Comparison of ENCODE assay signal across 8 cellular contexts in the genomic region with DNA sequence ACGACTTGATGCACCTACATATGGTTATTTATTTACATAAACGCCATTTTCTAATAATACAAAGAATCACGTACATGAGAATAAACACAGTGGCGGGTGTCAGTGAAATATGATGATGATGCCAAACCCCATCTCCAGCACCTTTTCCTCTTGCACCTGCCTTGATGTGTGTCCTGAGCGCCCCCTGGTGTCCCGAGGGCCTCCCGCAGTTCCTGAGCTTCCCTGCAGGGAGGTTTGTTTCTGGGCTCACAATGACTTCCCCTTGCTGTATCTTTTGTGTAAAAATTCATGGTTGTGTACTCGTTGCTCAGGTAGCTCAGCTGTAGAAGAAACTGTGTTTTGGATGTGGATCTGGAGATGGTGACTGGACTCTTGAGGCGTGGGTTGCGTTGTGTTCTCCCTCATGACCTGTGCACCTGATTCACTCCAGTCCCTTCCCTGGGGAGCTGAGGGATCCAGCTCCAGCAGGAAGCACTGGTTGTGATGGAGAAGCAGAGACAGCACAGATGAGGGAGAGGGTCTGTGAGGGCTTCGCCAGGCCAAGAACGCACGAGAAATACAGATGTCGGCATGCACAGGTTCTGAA.
DNase-seq lines count a peak whose midpoint lies in the region; ATAC-seq and TF ChIP-seq lines count a peak whose summit lies in the region.

No MANE protein-coding gene starts in this region.

- H3K4me3 ChIP-seq in right cardiac atrium (ENCODE audit: low read length) (no peak overlapping the region), RWPE2 (ENCODE audit: severe bottlenecking) (no peak overlapping the region)

- intact Hi-C loops in Right ventricle myocardium superior (cut with DNase I) (no loop called here), right cardiac atrium (cut with DNase I) (no loop called here)

- no peaks in the 10 kb centered on the region for H3K9me3 ChIP-seq in right cardiac atrium (ENCODE audit: control insufficient read depth, low read length)
- no peaks in the 10 kb centered on the region for H3K9me3 ChIP-seq in RWPE2 (ENCODE audit: severe bottlenecking)

- H3K27ac ChIP-seq in right cardiac atrium (ENCODE audit: low read length) (no peak overlapping the region), RWPE2 (ENCODE audit: poor library complexity, severe bottlenecking) (no peak overlapping the region), caudate nucleus (ENCODE audit: low read depth, low read length) (no peak overlapping the region)

- no peak for ATAC-seq in Right ventricle myocardium superior (ENCODE audit: poor library complexity)
- no peak for ATAC-seq in right cardiac atrium
- ATAC-seq in RWPE2 (ENCODE audit: low read depth), result no peak
- ATAC-seq in GM21390 (IDR thresholded peaks at IDR 0.05; ENCODE audit: unreplicated experiment), result no peak

- peak; percentile 63 for TF ChIP-seq CTCF in RWPE2 (IDR thresholded peaks at IDR 0.05; ENCODE audit: poor library complexity, severe bottlenecking)

- H3K4me1 ChIP-seq in right cardiac atrium (ENCODE audit: control insufficient read depth, insufficient read depth, low read length), result no peaks in the 10 kb centered on the region
- H3K4me1 ChIP-seq in RWPE2 (ENCODE audit: insufficient read depth, poor library complexity, severe bottlenecking), result no peaks in the 10 kb centered on the region

- H3K27me3 ChIP-seq in right cardiac atrium (ENCODE audit: control insufficient read depth, insufficient read depth) (no peaks in the 10 kb centered on the region), RWPE2 (ENCODE audit: insufficient read depth, poor library complexity, severe bottlenecking) (peaks cover 4% of the 10 kb centered on the region)

- DNase-seq in Right ventricle myocardium superior (peak; percentile 48), right cardiac atrium (no peak), RWPE2 (ENCODE audit: low spot score) (no peak), caudate nucleus (lab: John Stamatoyannopoulos, UW) (no peak), 8988T (no peak)
- peak; percentile 43 for DNase-seq in activated gamma-delta T cell treated with anti-CD3 and anti-CD28 coated beads, Interleukin-2, amount 50 U/mL, for 16 hours (ENCODE audit: low read depth)
- DNase-seq in stimulated activated CD4-positive, alpha-beta T cell treated with anti-CD3 and anti-CD28 coated beads, Interleukin-12 subunit alpha, Interleukin-12 subunit beta, amount 100 ng/mL, for 4 hours, result peak; percentile 64

- 50% methylated on average over 14 of the region's 14 CpGs for WGBS in right cardiac atrium

- no peaks in the 10 kb centered on the region for H3K36me3 ChIP-seq in RWPE2 (ENCODE audit: low read depth)

Comparison
In these comparisons a context has a peak if more than half of its experiments do, and no peak if none do; other contexts are left out.
1. DNase-seq: peak in Right ventricle myocardium superior (single experiment), activated gamma-delta T cell treated with anti-CD3 and anti-CD28 coated beads, Interleukin-2, amount 50 U/mL, for 16 hours (single experiment) and stimulated activated CD4-positive, alpha-beta T cell treated with anti-CD3 and anti-CD28 coated beads, Interleukin-12 subunit alpha, Interleukin-12 subunit beta, amount 100 ng/mL, for 4 hours (single experiment); none in right cardiac atrium (0 of 3), RWPE2 (single experiment), caudate nucleus (0 of 61) and 8988T (single experiment).